Comparison of ENCODE assay signal across 7 cellular contexts in genomic region chrX:23621621-23622265, GRCh38.
"Had no signal": no experiment of that assay in that cellular context is flagged by ENCODE, and none has a peak within 500 bp of the region (broad histone marks: within the 10 kb centered on the region; RNA-seq: fewer than 3 reads in every experiment).

No MANE protein-coding gene starts in this region.

- H3K36me3 Mint-ChIP-seq: IgD-negative memory B cell had no signal

- H3K4me1 Mint-ChIP-seq: IgD-negative memory B cell had no signal

- DNase-seq: IMR-90, KBM-7, KG1 had no signal

- H3K27ac Mint-ChIP-seq: IgD-negative memory B cell had no signal

- H3K9me3 Mint-ChIP-seq: IgD-negative memory B cell had no signal

- FAIRE-seq: HepG2, K562 had no signal

- H3K4me3 ChIP-seq: K562 had no signal

- H3K4me3 Mint-ChIP-seq: IgD-negative memory B cell had no signal

- ATAC-seq: HepG2, K562 had no signal

- H3K27ac ChIP-seq: HL-60 had no signal
